8 cellular contexts compared by ENCODE assay signal in the genomic region with DNA sequence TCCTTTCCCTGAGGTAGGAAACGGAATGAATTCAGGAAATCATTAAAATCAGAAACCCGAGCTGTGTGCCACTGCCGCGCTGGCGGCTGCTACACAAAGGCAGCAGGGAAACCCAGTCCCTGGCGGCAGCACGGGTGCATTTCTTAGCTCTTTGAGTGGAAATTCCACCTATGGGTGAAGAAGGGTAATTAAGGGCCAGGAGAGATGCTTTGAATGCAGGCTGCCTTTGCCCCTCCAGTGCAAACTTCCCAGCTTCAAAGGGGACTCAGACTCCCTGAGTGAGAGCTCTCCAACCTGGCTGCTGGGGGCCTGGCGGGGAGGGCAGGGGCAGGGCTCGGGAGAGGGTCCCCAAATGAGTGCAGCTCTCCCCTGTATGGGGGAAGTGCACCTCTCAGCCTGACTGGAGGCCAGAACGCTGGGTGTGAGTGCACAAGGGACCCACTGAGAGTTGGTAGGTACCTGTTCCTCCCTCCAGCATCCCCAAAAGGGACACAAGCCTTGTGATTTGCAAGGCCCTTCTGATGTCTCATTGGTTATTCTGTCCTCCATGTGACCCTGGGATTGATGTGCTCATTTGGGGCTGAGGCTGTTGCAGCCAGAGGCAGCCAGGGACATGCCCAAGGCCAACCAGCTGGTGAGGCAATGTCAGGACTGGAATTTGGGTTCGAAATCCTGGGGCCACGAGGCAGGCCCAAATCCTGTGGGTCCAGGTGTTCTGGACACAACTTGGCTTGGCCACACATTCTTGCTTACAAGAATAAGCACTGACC.
DNase-seq lines count a peak whose midpoint lies in the region; ATAC-seq and TF ChIP-seq lines count a peak whose summit lies in the region.

No MANE protein-coding gene starts in this region.

- H3K4me2 ChIP-seq in BLaER1: 0 out of 2 replicates have a peak overlapping the region, but pooled peaks have one; percentile 25

- no peaks in the 10 kb centered on the region for H4K20me1 ChIP-seq in BLaER1

- no peak overlapping the region for H3K9ac ChIP-seq in BLaER1

- H3K27ac ChIP-seq in BLaER1 (no peak overlapping the region), RWPE2 (ENCODE audit: poor library complexity, severe bottlenecking) (peak overlapping the region; percentile 53)

- no peak for TF ChIP-seq CTCF in RWPE2 (IDR thresholded peaks at IDR 0.05; ENCODE audit: poor library complexity, severe bottlenecking)

- H3K4me1 ChIP-seq in BLaER1: peaks cover 19% of the 10 kb centered on the region
- peaks cover 30% of the 10 kb centered on the region for H3K4me1 ChIP-seq in RWPE2 (ENCODE audit: insufficient read depth, poor library complexity, severe bottlenecking)

- H3K27me3 ChIP-seq in BLaER1 (no peaks in the 10 kb centered on the region), RWPE2 (ENCODE audit: insufficient read depth, poor library complexity, severe bottlenecking) (no peaks in the 10 kb centered on the region)

- H3K4me3 ChIP-seq in BLaER1 (no peak overlapping the region), RWPE2 (ENCODE audit: severe bottlenecking) (no peak overlapping the region)

- peak; percentile 52 for ATAC-seq in GM18861 (IDR thresholded peaks at IDR 0.05; ENCODE audit: unreplicated experiment)
- ATAC-seq in RWPE2 (ENCODE audit: low read depth): no peak
- ATAC-seq in HG03457 (IDR thresholded peaks at IDR 0.05; ENCODE audit: unreplicated experiment): no peak
- no peak for ATAC-seq in GM18858 (IDR thresholded peaks at IDR 0.05; ENCODE audit: unreplicated experiment)

- H3K9me3 ChIP-seq in BLaER1 (no peaks in the 10 kb centered on the region), RWPE2 (ENCODE audit: severe bottlenecking) (no peaks in the 10 kb centered on the region)

- H3K36me3 ChIP-seq in BLaER1: no peaks in the 10 kb centered on the region
- H3K36me3 ChIP-seq in RWPE2 (ENCODE audit: low read depth): no peaks in the 10 kb centered on the region

- DNase-seq in RWPE2 (ENCODE audit: low spot score) (peak; percentile 46), islet precursor cell (peak; percentile 69), amygdala (lab: John Stamatoyannopoulos, UW) (no peak), NCI-H1048 (lab: John Stamatoyannopoulos, UW) (no peak)

Comparison
In these comparisons a context has a peak if more than half of its experiments do, and no peak if none do; other contexts are left out.
1. DNase-seq: peak in RWPE2 (single experiment) and islet precursor cell (single experiment); none in amygdala (0 of 56) and NCI-H1048 (single experiment).